17 cellular contexts compared by ENCODE assay signal in genomic region chrX:112849010-112849409, GRCh38.
A peak's percentile ranks its signal among the peaks of the same experiment; 100 is the strongest.
DNase-seq lines count a peak whose midpoint lies in the region; ATAC-seq and TF ChIP-seq lines count a peak whose summit lies in the region.
"Had no signal": no experiment of that assay in that cellular context is flagged by ENCODE, and none has a peak within 500 bp of the region (broad histone marks: within the 10 kb centered on the region; RNA-seq: fewer than 3 reads in every experiment).

No MANE protein-coding gene starts in this region.

- no peak for TF ChIP-seq CTCF in fibroblast of mammary gland (conservative IDR thresholded peaks at IDR 0.05; ENCODE audit: control insufficient read depth, insufficient read depth, low read depth, low read length)

- no peak overlapping the region for H3K4me3 ChIP-seq in fibroblast of mammary gland (ENCODE audit: control insufficient read depth, low read depth, low read length)
- H3K4me3 ChIP-seq: psoas muscle had no signal

- ATAC-seq in GM18502 (IDR thresholded peaks at IDR 0.05; ENCODE audit: poor library complexity, unreplicated experiment) (peak; percentile 32), HG03469 (IDR thresholded peaks at IDR 0.05; ENCODE audit: unreplicated experiment) (peak; percentile 27), HG03521 (IDR thresholded peaks at IDR 0.05; ENCODE audit: unreplicated experiment) (no peak), HG03342 (IDR thresholded peaks at IDR 0.05; ENCODE audit: unreplicated experiment) (no peak)
- ATAC-seq: activated CD8-positive, alpha-beta T cell treated with anti-CD3 and anti-CD28 coated beads, Interleukin-2, amount 10 ng/mL, durations not matched to agents 7 days and 5 days; activated naive CD8-positive, alpha-beta T cell treated with anti-CD3 and anti-CD28 coated beads, Interleukin-2, amount 50 U/mL, for 24 hours; HCT116; left lobe of liver; psoas muscle had no signal

- DNase-seq in AG08395 (ENCODE audit: low spot score) (peak; percentile 26), fibroblast of mammary gland (ENCODE audit: low read depth) (peak; percentile 36), NCI-H2081 (lab: John Stamatoyannopoulos, UW) (no peak), C1 segment of cervical spinal cord (lab: John Stamatoyannopoulos, UW) (no peak)
- DNase-seq: activated CD8-positive, alpha-beta T cell treated with anti-CD3 and anti-CD28 coated beads, Interleukin-2, amount 10 ng/mL, durations not matched to agents 7 days and 5 days; activated naive CD8-positive, alpha-beta T cell treated with anti-CD3 and anti-CD28 coated beads, Interleukin-2, amount 50 U/mL, for 24 hours; KG1; NCI-H1436 treated with DMSO at 0.1 percent for 48 hours; SW 1271; WERI-Rb-1 had no signal

Comparison
In these comparisons a context has a peak if more than half of its experiments do, and no peak if none do; other contexts are left out.
1. DNase-seq: peak in AG08395 (single experiment) and fibroblast of mammary gland (single experiment); none in NCI-H2081 (0 of 2) and C1 segment of cervical spinal cord (0 of 14).
2. ATAC-seq: peak in GM18502 (single experiment) and HG03469 (single experiment); none in HG03521 (single experiment) and HG03342 (single experiment).